In the genomic region with DNA sequence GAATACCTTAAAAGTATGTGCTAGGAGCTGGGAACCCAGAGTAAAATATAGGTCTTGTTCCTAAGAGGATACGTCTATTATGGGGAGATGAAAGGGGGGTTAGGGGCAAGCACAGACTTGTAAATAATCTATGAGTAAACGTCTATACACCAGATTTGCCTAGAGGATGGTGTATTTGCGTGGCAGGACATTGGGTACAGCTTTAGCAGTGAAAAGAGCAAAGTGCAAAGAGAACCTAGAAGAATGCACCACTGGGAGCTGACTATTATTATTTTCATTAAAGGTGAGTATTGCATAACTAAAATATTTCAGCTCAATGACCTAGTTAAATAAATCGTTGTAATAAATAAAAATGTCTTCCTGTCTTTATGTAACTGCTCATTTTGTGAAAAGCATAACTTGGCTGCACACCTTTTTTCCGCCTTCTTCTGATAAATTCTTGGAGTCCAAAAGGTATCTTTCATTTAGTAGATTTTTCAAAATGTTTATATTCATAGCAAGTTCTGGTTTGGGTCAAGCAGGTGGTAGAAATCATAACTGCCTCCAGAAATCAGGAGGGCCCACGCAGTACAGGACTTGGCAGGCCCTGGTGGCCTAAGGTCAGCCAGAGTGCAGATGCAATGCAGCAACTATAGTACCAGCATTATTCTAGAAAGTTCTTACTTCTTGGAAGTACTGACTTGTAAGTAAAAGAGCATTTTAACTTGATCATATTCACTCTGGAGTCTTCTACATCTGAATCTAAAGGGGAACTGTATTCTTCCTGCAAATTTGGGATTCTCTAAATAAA, we compare ENCODE assay signal across 1 cellular context.
TF ChIP-seq lines count a peak whose summit lies in the region.

No MANE protein-coding gene starts in this region.

TF ChIP-seq in HepG2, 621 proteins besides CTCF, POLR2A, EP300 and RAD21 (continued from another document):
- peak; percentile 61 for TF ChIP-seq ZNF629 (CRISPR knock-in tag; conservative IDR thresholded peaks at IDR 0.05)
- TF ChIP-seq SOX13 (IDR thresholded peaks at IDR 0.05), result no peak
- peak in 1 of 2 experiments; percentile 9; a peak in 1 of 4 replicates for TF ChIP-seq SOX13 (CRISPR knock-in tag; conservative IDR thresholded peaks at IDR 0.05 in 1 of 2, IDR thresholded peaks at IDR 0.05 in 1 of 2)
- TF ChIP-seq HNF4A (CRISPR knock-in tag; IDR thresholded peaks at IDR 0.05), result peak; percentile 67
- TF ChIP-seq ZMYM4 (CRISPR knock-in tag; IDR thresholded peaks at IDR 0.05), result peak; percentile 65
- 0 out of 2 replicates have a peak, but pooled peaks have one; percentile 37 for TF ChIP-seq CEBPG (CRISPR knock-in tag; IDR thresholded peaks at IDR 0.05)
